1 cellular context compared by ENCODE assay signal in genomic region chr4:140819621-140820020, GRCh38.
TF ChIP-seq lines count a peak whose summit lies in the region.

No MANE protein-coding gene starts in this region.

TF ChIP-seq in H1, 55 proteins besides CTCF, POLR2A, EP300 and RAD21 (continued from another document):
- TF ChIP-seq CHD7 (IDR thresholded peaks at IDR 0.05; ENCODE audit: insufficient replicate concordance, low read length) (no peak), FOSL1 (IDR thresholded peaks at IDR 0.05; ENCODE audit: insufficient read depth, low read depth, low read length) (no peak), CTBP2 (IDR thresholded peaks at IDR 0.05; ENCODE audit: borderline replicate concordance, insufficient read depth, insufficient read length, low read length) (no peak), RBBP5 (IDR thresholded peaks at IDR 0.05; ENCODE audit: borderline replicate concordance, low read depth, low read length) (no peak), BCL11A (IDR thresholded peaks at IDR 0.05; ENCODE audit: low read depth in 2 of 2, low read length in 2 of 2) (no peak), SIX5 (IDR thresholded peaks at IDR 0.05; ENCODE audit: low read depth, low read length) (no peak), RFX5 (IDR thresholded peaks at IDR 0.05; ENCODE audit: borderline replicate concordance, low read depth, low read length) (no peak), RXRA (IDR thresholded peaks at IDR 0.05; ENCODE audit: insufficient read depth, low read depth, low read length) (no peak), NANOG (IDR thresholded peaks at IDR 0.05; ENCODE audit: insufficient read depth, low read depth, low read length, poor library complexity, severe bottlenecking) (no peak), GABPA (IDR thresholded peaks at IDR 0.05; ENCODE audit: borderline replicate concordance, insufficient read depth, low read length) (no peak), CHD1 (IDR thresholded peaks at IDR 0.05; ENCODE audit: low read depth, low read length) (no peak), TBP (IDR thresholded peaks at IDR 0.05; ENCODE audit: low read depth, low read length) (no peak), POLR2AphosphoS5 (IDR thresholded peaks at IDR 0.05; ENCODE audit: low read depth, low read length) (no peak), SP2 (IDR thresholded peaks at IDR 0.05; ENCODE audit: low read length) (no peak)
